23 cellular contexts compared by ENCODE assay signal in genomic region chr5:13990896-13991295, GRCh38. TPM values are rescaled to one million over a fixed set of nuclear protein-coding genes. Genes with fewer than 3 reads are reported as not detected.
"Had no signal": no experiment of that assay in that cellular context is flagged by ENCODE, and none has a peak within 500 bp of the region (broad histone marks: within the 10 kb centered on the region; RNA-seq: fewer than 3 reads in every experiment).

No MANE protein-coding gene starts in this region.

- ATAC-seq: activated CD8-positive, alpha-beta memory T cell treated with anti-CD3 and anti-CD28 coated beads, Interleukin-2, amount 10 ng/mL, durations not matched to agents 7 days and 5 days; activated CD8-positive, alpha-beta T cell treated with anti-CD3 and anti-CD28 coated beads, Interleukin-2, amount 10 ng/mL, durations not matched to agents 7 days and 5 days; activated naive CD8-positive, alpha-beta T cell treated with anti-CD3 and anti-CD28 coated beads, Interleukin-2, amount 50 U/mL, for 24 hours; heart left ventricle; natural killer cell; right cardiac atrium; stimulated activated naive B cell treated with anti-CD40 and anti-IgM and Interleukin-4, amounts not matched to agents 10 μg/mL and 1 μg/mL and 100 μg/mL, for 72 hours had no signal

- H3K27ac Mint-ChIP-seq: activated B cell treated with CpG ODN at 0.5 μM for 24 hours; activated CD8-positive, alpha-beta memory T cell treated with anti-CD3 and anti-CD28 coated beads, Interleukin-2, amount 10 ng/mL, durations not matched to agents 7 days and 5 days; activated CD8-positive, alpha-beta T cell treated with anti-CD3 and anti-CD28 coated beads, Interleukin-2, amount 10 ng/mL, durations not matched to agents 7 days and 5 days; activated naive CD4-positive, alpha-beta T cell treated with anti-CD3 and anti-CD28 coated beads, Interleukin-2, amount 50 U/mL, for 24 hours; activated naive CD8-positive, alpha-beta T cell treated with anti-CD3 and anti-CD28 coated beads, Interleukin-2, amount 50 U/mL, for 24 hours; activated T-helper 2 cell treated with anti-CD3 and anti-CD28 coated beads, Interferon-gamma antibody, Interleukin-2, Interleukin-4, amounts not matched to agents 10 μg/mL and 5 μg/mL and 100 μg/mL, durations not matched to agents 14 hours and 24 hours and 36 hours; immature natural killer cell; memory B cell; natural killer cell; stimulated activated naive B cell treated with anti-CD40 and anti-IgM and Interleukin-4, amounts not matched to agents 10 μg/mL and 1 μg/mL and 100 μg/mL, for 72 hours had no signal

- H3K9me3 Mint-ChIP-seq: activated B cell treated with CpG ODN at 0.5 μM for 24 hours; activated naive CD4-positive, alpha-beta T cell treated with anti-CD3 and anti-CD28 coated beads, Interleukin-2, amount 50 U/mL, for 24 hours; activated naive CD8-positive, alpha-beta T cell treated with anti-CD3 and anti-CD28 coated beads, Interleukin-2, amount 50 U/mL, for 24 hours; activated T-helper 2 cell treated with anti-CD3 and anti-CD28 coated beads, Interferon-gamma antibody, Interleukin-2, Interleukin-4, amounts not matched to agents 10 μg/mL and 5 μg/mL and 100 μg/mL, durations not matched to agents 14 hours and 24 hours and 36 hours; immature natural killer cell; memory B cell; natural killer cell; stimulated activated naive B cell treated with anti-CD40 and anti-IgM and Interleukin-4, amounts not matched to agents 10 μg/mL and 1 μg/mL and 100 μg/mL, for 72 hours had no signal

- H3K9me3 ChIP-seq: colonic mucosa, heart left ventricle, tibial nerve had no signal

- H3K27ac ChIP-seq: colonic mucosa, heart left ventricle, tibial nerve had no signal

- H3K36me3 Mint-ChIP-seq: activated CD8-positive, alpha-beta memory T cell treated with anti-CD3 and anti-CD28 coated beads, Interleukin-2, amount 10 ng/mL, durations not matched to agents 7 days and 5 days; activated naive CD4-positive, alpha-beta T cell treated with anti-CD3 and anti-CD28 coated beads, Interleukin-2, amount 50 U/mL, for 24 hours; immature natural killer cell; memory B cell; natural killer cell; stimulated activated naive B cell treated with anti-CD40 and anti-IgM and Interleukin-4, amounts not matched to agents 10 μg/mL and 1 μg/mL and 100 μg/mL, for 72 hours had no signal

- H3K4me1 Mint-ChIP-seq: activated CD8-positive, alpha-beta memory T cell treated with anti-CD3 and anti-CD28 coated beads, Interleukin-2, amount 10 ng/mL, durations not matched to agents 7 days and 5 days; activated naive CD4-positive, alpha-beta T cell treated with anti-CD3 and anti-CD28 coated beads, Interleukin-2, amount 50 U/mL, for 24 hours; activated naive CD8-positive, alpha-beta T cell treated with anti-CD3 and anti-CD28 coated beads, Interleukin-2, amount 50 U/mL, for 24 hours; immature natural killer cell; memory B cell; natural killer cell had no signal

- H3K4me3 Mint-ChIP-seq: activated B cell treated with CpG ODN at 0.5 μM for 24 hours; activated CD8-positive, alpha-beta memory T cell treated with anti-CD3 and anti-CD28 coated beads, Interleukin-2, amount 10 ng/mL, durations not matched to agents 7 days and 5 days; activated CD8-positive, alpha-beta T cell treated with anti-CD3 and anti-CD28 coated beads, Interleukin-2, amount 10 ng/mL, durations not matched to agents 7 days and 5 days; activated naive CD4-positive, alpha-beta T cell treated with anti-CD3 and anti-CD28 coated beads, Interleukin-2, amount 50 U/mL, for 24 hours; activated naive CD8-positive, alpha-beta T cell treated with anti-CD3 and anti-CD28 coated beads, Interleukin-2, amount 50 U/mL, for 24 hours; immature natural killer cell; memory B cell; natural killer cell; stimulated activated naive B cell treated with anti-CD40 and anti-IgM and Interleukin-4, amounts not matched to agents 10 μg/mL and 1 μg/mL and 100 μg/mL, for 72 hours had no signal

- H3K4me1 ChIP-seq: colonic mucosa, tibial nerve had no signal

- H3K27me3 ChIP-seq: colonic mucosa, tibial nerve had no signal

- DNase-seq: activated B cell treated with CpG ODN at 0.5 μM for 24 hours; activated CD8-positive, alpha-beta memory T cell treated with anti-CD3 and anti-CD28 coated beads, Interleukin-2, amount 10 ng/mL, durations not matched to agents 7 days and 5 days; activated CD8-positive, alpha-beta T cell treated with anti-CD3 and anti-CD28 coated beads, Interleukin-2, amount 10 ng/mL, durations not matched to agents 7 days and 5 days; activated naive CD8-positive, alpha-beta T cell treated with anti-CD3 and anti-CD28 coated beads, Interleukin-2, amount 50 U/mL, for 24 hours; activated T-cell treated with anti-CD3 and anti-CD28 coated beads, Interleukin-2, amount 50 U/mL, for 48 hours; colonic mucosa; effector CD8-positive, alpha-beta T cell; foreskin fibroblast; heart left ventricle; hypothalamus; immature natural killer cell; natural killer cell; posterior cingulate gyrus; right cardiac atrium; stimulated activated CD4-positive, alpha-beta T cell treated with anti-CD3 and anti-CD28 coated beads, Interleukin-15, amount 100 ng/mL, for 24 hours; stimulated activated CD4-positive, alpha-beta T cell treated with anti-CD3 and anti-CD28 coated beads, Interleukin-2, amount 100 ng/mL, for 24 hours; stimulated activated naive B cell treated with anti-CD40 and anti-IgM and Interleukin-4, amounts not matched to agents 10 μg/mL and 1 μg/mL and 100 μg/mL, for 72 hours had no signal

- H3K36me3 ChIP-seq: colonic mucosa, heart left ventricle, tibial nerve had no signal

- H3K4me3 ChIP-seq: colonic mucosa, heart left ventricle, tibial nerve had no signal

RNA-seq across cellular contexts. Expression of gene DNAH5, which starts 46.4 kb away (rescaled TPM):
- total RNA-seq: activated B cell treated with CpG ODN at 0.5 μM for 24 hours; activated CD8-positive, alpha-beta memory T cell treated with anti-CD3 and anti-CD28 coated beads, Interleukin-2, amount 10 ng/mL, durations not matched to agents 7 days and 5 days; activated CD8-positive, alpha-beta T cell treated with anti-CD3 and anti-CD28 coated beads, Interleukin-2, amount 10 ng/mL, durations not matched to agents 7 days and 5 days; activated T-helper 2 cell treated with anti-CD3 and anti-CD28 coated beads, Interferon-gamma antibody, Interleukin-2, Interleukin-4, amounts not matched to agents 10 μg/mL and 5 μg/mL and 100 μg/mL, durations not matched to agents 14 hours and 24 hours and 36 hours; mononuclear cell; natural killer cell; T-helper 2 cell treated with Interferon-gamma antibody and Interleukin-4, amounts not matched to agents 100 ng/mL and 5 ng/mL, for 36 hours had no signal
